ENCODE assay signal across 16 cellular contexts in genomic region chr10:34217524-34217923, GRCh38.
"Had no signal": no experiment of that assay in that cellular context is flagged by ENCODE, and none has a peak within 500 bp of the region (broad histone marks: within the 10 kb centered on the region; RNA-seq: fewer than 3 reads in every experiment).

No MANE protein-coding gene starts in this region.

- DNase-seq: activated CD4-positive, alpha-beta T cell treated with anti-CD3 and anti-CD28 coated beads for 1 hour; activated CD4-positive, alpha-beta T cell treated with anti-CD3 and anti-CD28 coated beads, Interleukin-2, amount 50 U/mL, for 4 hours; activated effector memory CD4-positive, alpha-beta T cell treated with anti-CD3 and anti-CD28 coated beads, Interleukin-2, amount 50 U/mL, for 16 hours; activated T-cell treated with anti-CD3 and anti-CD28 coated beads, Interleukin-2, amount 50 U/mL, for 72 hours; adrenal gland; effector CD4-positive, alpha-beta T cell; esophagus squamous epithelium; hippocampal formation; islet precursor cell; midbrain; sigmoid colon; stimulated activated CD4-positive, alpha-beta T cell treated with anti-CD3 and anti-CD28 coated beads, Interleukin-4, amount 100 ng/mL, for 4 hours; T-helper 17 cell; WERI-Rb-1 had no signal

- ATAC-seq: activated T-cell treated with anti-CD3 and anti-CD28 coated beads, Interleukin-2, amount 50 U/mL, for 72 hours; left lobe of liver; stimulated activated memory B cell treated with anti-CD40 and anti-IgM and Interleukin-4, amounts not matched to agents 10 μg/mL and 1 μg/mL and 100 μg/mL, for 72 hours; T-helper 17 cell had no signal
